1 cellular context compared by ENCODE assay signal in the genomic region with DNA sequence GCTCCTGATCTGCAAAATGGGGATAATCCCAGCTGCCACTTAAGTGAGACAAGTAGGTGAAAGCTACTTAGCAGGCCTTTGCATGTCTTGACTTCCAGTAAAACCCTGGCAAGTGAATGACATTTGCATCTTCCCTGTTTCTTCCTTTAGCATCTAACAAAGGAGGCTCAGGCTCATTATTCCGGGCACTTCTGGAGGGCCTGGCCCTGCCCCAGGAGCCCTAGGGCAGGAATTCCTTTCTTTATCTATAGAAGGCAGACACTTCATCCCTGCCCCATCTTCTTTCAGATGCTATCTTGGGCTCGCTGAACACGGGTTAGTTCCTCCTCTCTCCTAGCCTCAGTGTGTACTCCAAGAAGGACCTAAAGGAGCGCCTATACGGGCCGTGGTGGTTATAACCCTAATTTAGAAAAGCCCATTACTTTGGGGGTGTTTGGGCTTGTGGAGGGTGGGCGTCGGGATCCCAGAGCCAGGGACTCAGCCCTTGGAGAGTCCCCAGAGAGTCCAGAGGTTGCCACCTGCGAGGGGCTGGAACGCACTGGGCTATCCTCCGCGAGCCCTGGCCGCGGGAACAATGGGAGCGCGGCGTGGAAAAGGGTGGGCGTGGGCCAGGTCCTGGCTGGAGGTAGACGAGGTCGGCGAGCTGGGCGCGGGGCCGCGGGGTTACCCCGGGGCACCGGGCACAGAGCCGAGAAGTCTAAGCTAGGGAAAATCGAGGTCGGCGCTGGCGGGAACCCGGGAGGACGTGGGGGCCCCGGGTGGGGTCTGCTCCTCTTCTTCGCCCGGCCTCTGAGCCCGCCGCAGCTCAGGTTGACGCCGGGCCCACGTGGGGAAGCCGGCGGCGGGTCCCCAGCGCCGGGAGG.
TF ChIP-seq lines count a peak whose summit lies in the region.

No MANE protein-coding gene starts in this region.

TF ChIP-seq in A549, 52 proteins besides CTCF, POLR2A, EP300 and RAD21 (continued from another document):
- TF ChIP-seq, protein P1, sequence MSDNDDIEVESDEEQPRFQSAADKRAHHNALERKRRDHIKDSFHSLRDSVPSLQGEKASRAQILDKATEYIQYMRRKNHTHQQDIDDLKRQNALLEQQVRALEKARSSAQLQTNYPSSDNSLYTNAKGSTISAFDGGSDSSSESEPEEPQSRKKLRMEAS (IDR thresholded peaks at IDR 0.05): peak; percentile 41
